In genomic region chr4:152850377-152850776, GRCh38 we compare ENCODE assay signal across 8 cellular contexts.
DNase-seq lines count a peak whose midpoint lies in the region; ATAC-seq lines count a peak whose summit lies in the region.

No MANE protein-coding gene starts in this region.

- peaks cover 19% of the 10 kb centered on the region for H3K36me3 Mint-ChIP-seq in activated CD4-positive, alpha-beta T cell treated with anti-CD3 and anti-CD28 coated beads, Interleukin-2, amount 10 ng/mL, durations not matched to agents 24 days and 14 days (ENCODE audit: low read depth)

- no peak overlapping the region for H3K27ac Mint-ChIP-seq in activated CD4-positive, alpha-beta T cell treated with anti-CD3 and anti-CD28 coated beads, Interleukin-2, amount 10 ng/mL, durations not matched to agents 24 days and 14 days

- peak overlapping the region; percentile 8 for H3K4me3 Mint-ChIP-seq in activated CD4-positive, alpha-beta T cell treated with anti-CD3 and anti-CD28 coated beads, Interleukin-2, amount 10 ng/mL, durations not matched to agents 24 days and 14 days

- peak; percentile 57 for ATAC-seq in HG03342 (IDR thresholded peaks at IDR 0.05; ENCODE audit: unreplicated experiment)
- ATAC-seq in left ventricle myocardium superior: peak; percentile 90
- ATAC-seq in GM19023 (IDR thresholded peaks at IDR 0.05; ENCODE audit: unreplicated experiment): no peak
- no peak for ATAC-seq in HG03460 (IDR thresholded peaks at IDR 0.05; ENCODE audit: unreplicated experiment)

- peaks cover 22% of the 10 kb centered on the region for H3K9me3 Mint-ChIP-seq in activated CD4-positive, alpha-beta T cell treated with anti-CD3 and anti-CD28 coated beads, Interleukin-2, amount 10 ng/mL, durations not matched to agents 24 days and 14 days

- no peaks in the 10 kb centered on the region for H3K27me3 Mint-ChIP-seq in activated CD4-positive, alpha-beta T cell treated with anti-CD3 and anti-CD28 coated beads, Interleukin-2, amount 10 ng/mL, durations not matched to agents 24 days and 14 days

- intact Hi-C loops in activated CD4-positive, alpha-beta T cell treated with anti-CD3 and anti-CD28 coated beads, Interleukin-2, amount 10 ng/mL, durations not matched to agents 24 days and 14 days (cut with micrococcal nuclease): loop anchor here (1.0 kb wide), 1 partner anchor 11 kb away; no protein-coding TSS in a partner anchor
- intact Hi-C loops in left ventricle myocardium superior (cut with micrococcal nuclease): no loop called here

- DNase-seq in CD1c-positive myeloid dendritic cell (ENCODE audit: extremely low spot score): peak; percentile 70
- no peak for DNase-seq in activated CD4-positive, alpha-beta T cell treated with anti-CD3 and anti-CD28 coated beads, Interleukin-2, amount 10 ng/mL, durations not matched to agents 24 days and 14 days
- no peak for DNase-seq in left ventricle myocardium superior
- peak; percentile 7 to 23 for DNase-seq in stimulated activated CD8-positive, alpha-beta memory T cell treated with anti-CD3 and anti-CD28 coated beads, Interleukin-2, amount 100 ng/mL, for 48 hours (ENCODE audit: low read depth in 2 of 2)
- DNase-seq in NCI-H510A (lab: John Stamatoyannopoulos, UW): no peak

- peaks cover 18% of the 10 kb centered on the region for H3K4me1 Mint-ChIP-seq in activated CD4-positive, alpha-beta T cell treated with anti-CD3 and anti-CD28 coated beads, Interleukin-2, amount 10 ng/mL, durations not matched to agents 24 days and 14 days

Comparison
In these comparisons a context has a peak if more than half of its experiments do, and no peak if none do; other contexts are left out.
1. DNase-seq: peak in CD1c-positive myeloid dendritic cell (single experiment) and stimulated activated CD8-positive, alpha-beta memory T cell treated with anti-CD3 and anti-CD28 coated beads, Interleukin-2, amount 100 ng/mL, for 48 hours (2 of 2); none in activated CD4-positive, alpha-beta T cell treated with anti-CD3 and anti-CD28 coated beads, Interleukin-2, amount 10 ng/mL, durations not matched to agents 24 days and 14 days (single experiment), left ventricle myocardium superior (single experiment) and NCI-H510A (single experiment).
2. ATAC-seq: peak in HG03342 (single experiment) and left ventricle myocardium superior (single experiment); none in GM19023 (single experiment) and HG03460 (single experiment).